ENCODE assay signal across 11 cellular contexts in genomic region chr22:22516992-22517391, GRCh38. TPM values are rescaled to one million over a fixed set of nuclear protein-coding genes. Genes with fewer than 3 reads are reported as not detected.
"Had no signal": no experiment of that assay in that cellular context is flagged by ENCODE, and none has a peak within 500 bp of the region (broad histone marks: within the 10 kb centered on the region; RNA-seq: fewer than 3 reads in every experiment).

No MANE protein-coding gene starts in this region.

- H3K9ac ChIP-seq: GM23248 had no signal

- H3K4me3 Mint-ChIP-seq: GM23338, H9, HFFc6 had no signal

- H3K4me3 ChIP-seq: GM23248, GM23338, HAP-1 had no signal

- H3K4me2 ChIP-seq: GM23338 had no signal

- H3K27ac ChIP-seq: GM23248 had no signal

- ATAC-seq: GM23338, HCT116 had no signal

- H3K27ac Mint-ChIP-seq: GM23338, H9, HFFc6 had no signal

- H2AFZ ChIP-seq: GM23248, GM23338 had no signal

- H3K36me3 ChIP-seq: HAP-1 had no signal

- H3K9me3 ChIP-seq: HAP-1 had no signal

- DNase-seq: GM23248, GOT3, H7, H9, HCEC 1CT, HFFc6 had no signal

- H3K4me1 ChIP-seq: HAP-1 had no signal

- FAIRE-seq: H1, H54 had no signal

RNA-seq across cellular contexts. Expression of gene ZNF280A, which starts 3.1 kb away (rescaled TPM):
- total RNA-seq: GM23248, GM23338 had no signal
- polyA plus RNA-seq: GM23248, GM23338 had no signal

RNA-seq across cellular contexts. Expression of gene PRAME, which starts 42.1 kb away (rescaled TPM):
- total RNA-seq: GM23248, GM23338, H7, HFFc6 had no signal
- polyA plus RNA-seq: GM23248, GM23338 had no signal
